In genomic region chr11:43574949-43575915, GRCh38 we compare ENCODE assay signal across 8 cellular contexts.
A peak's percentile ranks its signal among the peaks of the same experiment; 100 is the strongest.
DNase-seq lines count a peak whose midpoint lies in the region; ATAC-seq, FAIRE-seq and TF ChIP-seq lines count a peak whose summit lies in the region.

No MANE protein-coding gene starts in this region.

- peak overlapping the region; percentile 28 for H3K4me2 ChIP-seq in DOHH2 (ENCODE audit: low read length)

- no peak overlapping the region for H3K4me3 ChIP-seq in DOHH2 (ENCODE audit: low read length)

- FAIRE-seq in urothelium cell line (lab: Jason Lieb, UNC): peak; percentile 32

- peak; percentile 41 for ATAC-seq in memory B cell (ENCODE audit: low read depth)
- ATAC-seq in HG02588 (IDR thresholded peaks at IDR 0.05; ENCODE audit: unreplicated experiment): no peak
- ATAC-seq in HG02884 (IDR thresholded peaks at IDR 0.05; ENCODE audit: unreplicated experiment): no peak

- peak; percentile 34 for DNase-seq in NCI-H1694 (lab: John Stamatoyannopoulos, UW)
- peak; percentile 25 to 72 for DNase-seq in cerebellar nuclear complex (lab: John Stamatoyannopoulos, UW)
- DNase-seq in memory B cell (ENCODE audit: low spot score in 2 of 2): no peak
- DNase-seq in urothelium cell line (ENCODE audit: low spot score): peak; percentile 54
- DNase-seq in T-helper 9 cell: no peak

- H3K36me3 ChIP-seq in DOHH2 (ENCODE audit: control insufficient read depth, low read length): no peaks in the 10 kb centered on the region

- H3K27me3 Mint-ChIP-seq in memory B cell: peaks cover 42% of the 10 kb centered on the region

- no peak overlapping the region for H3K27ac Mint-ChIP-seq in memory B cell

- H3F3A ChIP-seq in DOHH2 (ENCODE audit: control insufficient read depth, insufficient read depth): 0 out of 2 replicates have a peak, but pooled peaks cover 2% of the 10 kb centered on the region

- no peak overlapping the region for H3K27ac ChIP-seq in DOHH2 (ENCODE audit: low read depth, low read length)

- H3K4me1 ChIP-seq in DOHH2 (ENCODE audit: control insufficient read depth, low read length): peaks cover 22% of the 10 kb centered on the region

- H3K4me3 Mint-ChIP-seq in memory B cell: peak overlapping the region; percentile 1

- peaks cover 24% of the 10 kb centered on the region for H3K4me1 Mint-ChIP-seq in memory B cell

- H3K9me3 Mint-ChIP-seq in memory B cell: peaks cover 4% of the 10 kb centered on the region

- no peak for TF ChIP-seq CTCF in DOHH2 (IDR thresholded peaks at IDR 0.05; ENCODE audit: low read depth, low read length, poor library complexity, severe bottlenecking)

- no peaks in the 10 kb centered on the region for H3K79me2 ChIP-seq in DOHH2 (ENCODE audit: control insufficient read depth, low read length)

- H3K36me3 Mint-ChIP-seq in memory B cell: peaks cover 1% of the 10 kb centered on the region

- H3K9me3 ChIP-seq in DOHH2 (ENCODE audit: control insufficient read depth, insufficient read depth, low read length): no peaks in the 10 kb centered on the region

- H3K27me3 ChIP-seq in DOHH2 (ENCODE audit: control insufficient read depth, low read length): peaks cover 83% of the 10 kb centered on the region

- no peaks in the 10 kb centered on the region for H3K9me2 ChIP-seq in DOHH2 (replicated peaks; ENCODE audit: control insufficient read depth, low read length)

- no peaks in the 10 kb centered on the region for H4K20me1 ChIP-seq in DOHH2 (ENCODE audit: control insufficient read depth, insufficient read depth, low read depth, low read length)

Comparison
In these comparisons a context has a peak if more than half of its experiments do, and no peak if none do; other contexts are left out.
1. DNase-seq: peak in NCI-H1694 (single experiment), cerebellar nuclear complex (2 of 2) and urothelium cell line (single experiment); none in memory B cell (0 of 2) and T-helper 9 cell (single experiment).